8 cellular contexts compared by ENCODE assay signal in the genomic region with DNA sequence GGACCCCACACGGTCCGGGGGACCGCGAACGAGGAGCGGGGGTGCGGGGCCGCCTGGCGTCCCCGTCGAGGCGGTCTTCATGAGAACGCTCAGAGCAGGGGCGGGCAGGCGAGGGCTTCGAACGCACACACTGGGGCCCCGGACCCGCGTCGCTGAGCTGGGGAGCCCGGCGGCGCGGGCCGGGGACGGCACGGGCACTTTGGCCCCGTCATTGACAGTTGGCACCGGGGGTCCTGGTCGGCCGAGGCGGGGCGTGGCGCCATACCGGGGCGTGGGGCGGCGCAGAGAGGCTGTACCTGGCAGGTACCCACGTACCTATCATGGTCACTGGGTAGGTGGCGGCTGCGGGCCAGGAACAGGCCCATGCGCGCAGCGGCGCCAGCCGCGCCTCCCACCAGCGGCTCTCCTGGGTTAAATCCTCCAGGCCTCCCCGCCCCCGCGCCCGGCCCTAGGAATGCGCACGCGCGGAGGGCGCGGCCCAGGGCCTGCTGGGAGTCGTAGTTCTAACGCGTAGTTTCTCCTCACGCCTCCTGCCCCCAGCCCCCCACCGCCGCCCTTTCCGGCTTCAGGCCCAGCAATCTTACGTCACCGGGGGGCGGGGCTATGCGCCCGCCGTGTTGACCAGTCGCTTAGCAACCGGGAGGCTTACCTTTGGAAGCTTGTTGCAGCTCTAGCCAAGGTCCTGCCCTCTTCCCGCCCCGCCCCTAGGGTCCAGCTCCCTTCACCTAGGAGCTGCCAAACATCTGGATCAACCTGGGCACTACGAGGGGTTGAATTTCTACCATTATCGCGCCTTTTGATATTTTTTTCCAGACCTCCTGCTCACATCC. TPM values are rescaled to one million over a fixed set of nuclear protein-coding genes. Genes with fewer than 3 reads are reported as not detected.
DNase-seq lines count a peak whose midpoint lies in the region; ATAC-seq and TF ChIP-seq lines count a peak whose summit lies in the region.

A gene (plus strand): TSS at position 628 of the 830 bp plus-strand sequence.
A gene (minus strand): TSS at position 420 of the 830 bp plus-strand sequence.

- POLR2A ChIA-PET in CD4-positive, alpha-beta T cell (lab: Charles Lee), result interaction anchor here (0.7 to 1.2 kb wide), 4 partner anchors 11 to 689 kb away, joined by 3 to 5 read pairs (median 4); no protein-coding TSS in a partner anchor

- H3K27ac Mint-ChIP-seq in CD4-positive, alpha-beta T cell, result peak within 1 kb of the TSS; percentile 86
- peak within 1 kb of the TSS; percentile 97 for H3K27ac Mint-ChIP-seq in mesothelial cell of epicardium

- peak within 1 kb of the TSS; percentile 79 for H3K9ac ChIP-seq in NT2/D1 (ENCODE audit: insufficient read length, low read depth)

- H3K36me3 Mint-ChIP-seq in CD4-positive, alpha-beta T cell (ENCODE audit: low read depth), result no peaks in the 10 kb centered on the region
- no peaks in the 10 kb centered on the region for H3K36me3 Mint-ChIP-seq in mesothelial cell of epicardium

- H3K27me3 Mint-ChIP-seq in CD4-positive, alpha-beta T cell, result no peaks in the 10 kb centered on the region
- peaks cover 2% of the 10 kb centered on the region for H3K27me3 Mint-ChIP-seq in mesothelial cell of epicardium (ENCODE audit: low read depth)

- H3K4me1 ChIP-seq in NT2/D1 (ENCODE audit: insufficient read depth, insufficient read length), result no peaks in the 10 kb centered on the region

- peak; percentile 95 for ATAC-seq in CD4-positive, alpha-beta T cell (ENCODE audit: poor library complexity)
- ATAC-seq in GM19467 (IDR thresholded peaks at IDR 0.05; ENCODE audit: unreplicated experiment), result peak; percentile 98

- no peak for TF ChIP-seq CTCF in CD4-positive, alpha-beta T cell (IDR thresholded peaks at IDR 0.05)
- no peak for TF ChIP-seq CTCF in HL-60 (IDR thresholded peaks at IDR 0.05; ENCODE audit: insufficient read depth, low read length)
- TF ChIP-seq CTCF in mesothelial cell of epicardium (IDR thresholded peaks at IDR 0.05; ENCODE audit: unreplicated experiment), result no peak

- peaks cover 18% of the 10 kb centered on the region for H3K4me1 Mint-ChIP-seq in CD4-positive, alpha-beta T cell (ENCODE audit: low read depth)
- peaks cover 8% of the 10 kb centered on the region for H3K4me1 Mint-ChIP-seq in mesothelial cell of epicardium

- H3K4me3 ChIP-seq in HL-60 (replicated peaks; ENCODE audit: insufficient read depth, low read length) (peak within 1 kb of the TSS; percentile 92), NT2/D1 (ENCODE audit: insufficient read length, low read depth) (peak within 1 kb of the TSS; percentile 67)

- CTCF ChIA-PET in CD4-positive, alpha-beta T cell (lab: Charles Lee), result interaction anchor here (1.6 kb wide), 1 partner anchor 9 kb away, joined by 4 read pairs; no protein-coding TSS in a partner anchor

- peak within 1 kb of the TSS; percentile 61 for H3K27ac ChIP-seq in CD4-positive, alpha-beta T cell (ENCODE audit: low read depth, low read length)
- H3K27ac ChIP-seq in HL-60 (replicated peaks), result peak within 1 kb of the TSS; percentile 78

- H3K27me3 ChIP-seq in CD4-positive, alpha-beta T cell (ENCODE audit: control insufficient read depth, insufficient read depth, low read length), result no peaks in the 10 kb centered on the region
- H3K27me3 ChIP-seq in HL-60 (ENCODE audit: insufficient read depth, poor library complexity, severe bottlenecking) (no peaks in the 10 kb centered on the region), NT2/D1 (ENCODE audit: insufficient read depth, insufficient read length) (peaks cover 11% of the 10 kb centered on the region)

- peak; percentile 96 to 99 (median 98) for DNase-seq in CD4-positive, alpha-beta T cell
- DNase-seq in HL-60 (ENCODE audit: low read depth in 1 of 2, low spot score in 1 of 2) (peak; percentile 94 to 98), NT2/D1 (ENCODE audit: low read depth, low spot score) (peak; percentile 95), activated T-cell treated with anti-CD3 and anti-CD28 coated beads for 24 hours (ENCODE audit: low read depth) (peak; percentile 95), epidermal melanocyte (ENCODE audit: insufficient read length, low spot score) (peak; percentile 92), mesothelial cell of epicardium (ENCODE audit: low spot score in 2 of 2, unreplicated experiment in 2 of 2) (peak; percentile 100)
- DNase-seq in stimulated activated CD8-positive, alpha-beta memory T cell treated with anti-CD3 and anti-CD28 coated beads, Interleukin-15, amount 100 ng/mL, for 24 hours (ENCODE audit: low read depth), result peak; percentile 95

- H3K4me3 Mint-ChIP-seq in CD4-positive, alpha-beta T cell, result peak within 1 kb of the TSS; percentile 94
- H3K4me3 Mint-ChIP-seq in mesothelial cell of epicardium, result peak within 1 kb of the TSS; percentile 93

- intact Hi-C loops in CD4-positive, alpha-beta T cell (cut with DNase I, micrococcal nuclease), result loop anchor here (5.0 to 10.0 kb wide), 3 partner anchors 685 to 1450 kb away; a partner anchor contains a TSS

- peaks cover 2% of the 10 kb centered on the region for H3K9me3 Mint-ChIP-seq in CD4-positive, alpha-beta T cell
- H3K9me3 Mint-ChIP-seq in mesothelial cell of epicardium, result peaks cover 6% of the 10 kb centered on the region

- no peaks in the 10 kb centered on the region for H3K9me3 ChIP-seq in CD4-positive, alpha-beta T cell (ENCODE audit: control insufficient read depth, low read length)
- no peaks in the 10 kb centered on the region for H3K9me3 ChIP-seq in NT2/D1 (ENCODE audit: insufficient read depth, low read length)

- H3K36me3 ChIP-seq in NT2/D1 (ENCODE audit: insufficient read depth, insufficient read length, low read length), result no peaks in the 10 kb centered on the region

RNA-seq across cellular contexts. Expression of the first gene that starts in this region (rescaled TPM):
- under 1 TPM; 0.66 to 0.81 TPM for total RNA-seq in CD4-positive, alpha-beta T cell
- total RNA-seq in mesothelial cell of epicardium, result 1.6 to 1.9 TPM (median 1.7 TPM) in 3 replicates

RNA-seq across cellular contexts. Expression of the second gene that starts in this region (rescaled TPM):
- total RNA-seq in CD4-positive, alpha-beta T cell, result 1 to 10 TPM; 5.2 to 5.4 TPM
- total RNA-seq in mesothelial cell of epicardium, result 6.8 to 8.0 TPM (median 7.6 TPM) in 3 replicates

Comparison
In these comparisons a context has a peak if more than half of its experiments do, and no peak if none do; other contexts are left out.
1. Peak in every context shown above with its lines: DNase-seq, ATAC-seq, H3K4me3 ChIP-seq and H3K27ac ChIP-seq.